In genomic region chr9:106298997-106299396, GRCh38 we compare ENCODE assay signal across 8 cellular contexts.
"Had no signal": no experiment of that assay in that cellular context is flagged by ENCODE, and none has a peak within 500 bp of the region (broad histone marks: within the 10 kb centered on the region; RNA-seq: fewer than 3 reads in every experiment).

No MANE protein-coding gene starts in this region.

- H3K4me3 ChIP-seq: GM23248, K562 had no signal

- DNase-seq: GM23248, GOT3, H9, HCEC 1CT, KG1 had no signal

- H3K9ac ChIP-seq: GM23248 had no signal

- ATAC-seq: K562 had no signal

- H2AFZ ChIP-seq: GM23248 had no signal

- FAIRE-seq: H54, HTR-8/SVneo, K562 had no signal

- H3K27ac ChIP-seq: GM23248 had no signal
